Comparison of ENCODE assay signal across 6 cellular contexts in the genomic region with DNA sequence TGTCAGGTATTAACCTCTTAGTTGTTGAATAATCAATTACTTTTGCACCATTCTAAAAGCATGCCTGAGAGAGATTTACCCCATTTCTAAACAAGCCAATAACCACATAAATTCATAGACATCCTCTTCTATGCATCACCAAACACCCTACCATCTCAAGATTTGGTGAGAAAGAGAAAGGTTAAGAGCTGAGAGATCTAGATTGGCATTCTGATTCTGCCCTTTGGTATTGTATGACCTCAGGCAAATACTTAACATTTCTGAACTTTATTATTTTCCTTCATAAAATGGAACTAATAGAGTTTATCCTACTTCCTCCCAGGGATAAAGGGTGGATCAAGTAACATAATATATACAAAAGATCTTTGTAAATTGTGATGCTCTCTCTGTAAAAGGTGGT.
"Had no signal": no experiment of that assay in that cellular context is flagged by ENCODE, and none has a peak within 500 bp of the region (broad histone marks: within the 10 kb centered on the region; RNA-seq: fewer than 3 reads in every experiment).

No MANE protein-coding gene starts in this region.

- H2AFZ ChIP-seq: GM23338 had no signal

- H3K4me2 ChIP-seq: GM23338 had no signal

- H3K4me3 ChIP-seq: GM23338 had no signal

- H3K27ac ChIP-seq: HL-60 had no signal

- ATAC-seq: GM23338, HepG2 had no signal

- DNase-seq: H9, HCEC 1CT, KBM-7 had no signal
